In the genomic region with DNA sequence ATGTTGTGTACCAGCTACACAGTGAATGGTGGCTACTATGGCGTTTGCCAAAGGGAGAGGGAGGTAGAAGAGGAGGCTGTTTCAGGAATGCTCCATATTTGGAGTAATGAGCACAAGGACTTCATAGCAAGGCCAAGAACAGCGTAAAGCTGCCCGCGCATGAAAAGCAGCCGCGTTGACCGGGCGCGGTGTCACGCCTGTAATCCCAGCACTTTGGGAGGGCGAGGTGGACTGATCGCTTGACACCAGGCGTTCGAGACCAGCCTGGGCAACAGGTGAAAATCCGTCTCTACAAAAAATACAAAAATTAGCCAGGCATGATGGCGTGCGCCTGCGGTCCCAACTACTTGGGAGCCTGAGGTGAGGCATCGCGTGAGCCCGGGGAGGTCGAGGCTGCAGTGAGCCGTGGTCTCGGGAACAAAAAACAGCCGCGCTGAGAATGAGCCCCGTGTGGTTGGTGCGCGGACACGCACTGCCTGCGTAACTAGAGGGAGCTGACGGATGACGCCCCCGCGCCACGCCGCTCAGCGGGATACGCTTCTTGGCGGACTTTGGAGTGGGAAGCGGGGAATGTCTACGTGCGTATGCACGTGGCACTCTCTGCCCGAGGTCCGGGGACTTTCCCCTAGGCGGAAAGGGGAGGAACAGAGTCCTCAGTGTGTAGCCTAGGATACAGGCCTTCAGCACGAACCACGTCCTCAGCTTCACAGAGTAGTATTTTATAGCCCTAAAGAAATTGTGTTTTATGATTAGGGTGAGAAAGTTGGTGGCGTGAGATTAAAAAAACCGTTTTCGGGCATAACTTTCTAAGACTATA, we compare ENCODE assay signal across 8 cellular contexts. TPM values are rescaled to one million over a fixed set of nuclear protein-coding genes. Genes with fewer than 3 reads are reported as not detected.
DNase-seq lines count a peak whose midpoint lies in the region; ATAC-seq and TF ChIP-seq lines count a peak whose summit lies in the region.

A gene (minus strand): TSS at position 693 of the 817 bp plus-strand sequence.

- peak within 1 kb of the TSS; percentile 92 for H3K9ac ChIP-seq in BLaER1

- peak; percentile 22 to 50 for TF ChIP-seq CTCF in left lung (IDR thresholded peaks at IDR 0.05)

- ATAC-seq in GM19372 (IDR thresholded peaks at IDR 0.05; ENCODE audit: low read depth, unreplicated experiment) (peak; percentile 86), HG03558 (IDR thresholded peaks at IDR 0.05; ENCODE audit: extremely low read depth, unreplicated experiment) (peak; percentile 75), left lung (peak; percentile 94)

- H3K36me3 ChIP-seq in BLaER1 (peaks cover 11% of the 10 kb centered on the region), left lung (peaks cover 0 to 21% of the 10 kb centered on the region in 2 donors)

- H3K4me1 ChIP-seq in BLaER1 (peaks cover 71% of the 10 kb centered on the region), left lung (peaks cover 0 to 57% of the 10 kb centered on the region in 2 donors)

- H3K27me3 ChIP-seq in BLaER1 (no peaks in the 10 kb centered on the region), left lung (no peaks in the 10 kb centered on the region)

- intact Hi-C loops in left lung (cut with DNase I), result no loop called here

- H3K4me3 ChIP-seq in BLaER1 (peak within 1 kb of the TSS; percentile 75), left lung (peak within 1 kb of the TSS; percentile 83 to 96)

- DNase-seq in NCI-H748 treated with DMSO at 0.1 percent for 48 hours (lab: John Stamatoyannopoulos, UW), result peak; percentile 94
- peak; percentile 89 to 92 for DNase-seq in activated CD4-positive, alpha-beta T cell treated with anti-CD3 and anti-CD28 coated beads, Interleukin-2, amount 50 U/mL, for 4 hours
- peak; percentile 99 for DNase-seq in dermis blood vessel endothelial cell
- DNase-seq in left lung, result peak; percentile 98
- peak; percentile 90 to 92 for DNase-seq in stimulated activated CD4-positive, alpha-beta T cell treated with anti-CD3 and anti-CD28 coated beads, Interleukin-2, amount 100 ng/mL, for 48 hours

- H3K27ac ChIP-seq in BLaER1 (peak within 1 kb of the TSS; percentile 98), left lung (peak within 1 kb of the TSS; percentile 96 to 97)

- H3K4me2 ChIP-seq in BLaER1, result peak within 1 kb of the TSS; percentile 94

- H4K20me1 ChIP-seq in BLaER1, result no peaks in the 10 kb centered on the region

- H3K9me3 ChIP-seq in BLaER1 (no peaks in the 10 kb centered on the region), left lung (no peaks in the 10 kb centered on the region)

RNA-seq across cellular contexts. Expression of the gene that starts here (rescaled TPM):
- total RNA-seq in dermis blood vessel endothelial cell, result 9,128 and 10,291 TPM in 2 replicates
- over 10,000 TPM; 27,227 to 27,465 TPM for total RNA-seq in left lung

Comparison
In these comparisons a context has a peak if more than half of its experiments do, and no peak if none do; other contexts are left out.
1. Peak in every context shown above with its lines: DNase-seq, ATAC-seq, H3K4me3 ChIP-seq and H3K27ac ChIP-seq.